22 cellular contexts compared by ENCODE assay signal in genomic region chr1:51592711-51593110, GRCh38. TPM values are rescaled to one million over a fixed set of nuclear protein-coding genes. Genes with fewer than 3 reads are reported as not detected.
DNase-seq lines count a peak whose midpoint lies in the region; ATAC-seq and TF ChIP-seq lines count a peak whose summit lies in the region.
"Had no signal": no experiment of that assay in that cellular context is flagged by ENCODE, and none has a peak within 500 bp of the region (broad histone marks: within the 10 kb centered on the region; RNA-seq: fewer than 3 reads in every experiment).

No MANE protein-coding gene starts in this region.

- no peak overlapping the region for H3K4me3 ChIP-seq in HEK293 (ENCODE audit: low read depth, low read length)
- no peak overlapping the region for H3K4me3 ChIP-seq in mammary epithelial cell (replicated peaks in 1 of 3; ENCODE audit: insufficient read depth in 1 of 3, low read depth in 2 of 3, low read length in 3 of 3)
- no peak overlapping the region for H3K4me3 ChIP-seq in dorsolateral prefrontal cortex
- H3K4me3 ChIP-seq: BLaER1 treated with 17β-estradiol and CSF1 and Interleukin-3, amounts not matched to agents 10 nM and 100 nM; MG63; PC-9; SK-N-MC had no signal

- POLR2A ChIA-PET in HEK293 (lab: Yijun Ruan, JAX), result no interaction called here

- H3K4me1 ChIP-seq in HEK293 (ENCODE audit: control insufficient read depth, insufficient read depth, low read length), result no peaks in the 10 kb centered on the region
- H3K4me1 ChIP-seq in mammary epithelial cell (ENCODE audit: insufficient read depth, low read length), result peaks cover 13% of the 10 kb centered on the region
- H3K4me1 ChIP-seq: BLaER1 treated with 17β-estradiol and CSF1 and Interleukin-3, amounts not matched to agents 10 nM and 100 nM had no signal

- TF ChIP-seq CTCF in HEK293 (tag by site-specific recombination; IDR thresholded peaks at IDR 0.05) (no peak), mammary epithelial cell (conservative IDR thresholded peaks at IDR 0.05 in 1 of 2, IDR thresholded peaks at IDR 0.05 in 1 of 2; ENCODE audit: extremely low read depth in 1 of 2, insufficient read depth in 1 of 2, low read depth in 1 of 2, low read length in 2 of 2) (no peak), dorsolateral prefrontal cortex (IDR thresholded peaks at IDR 0.05 in 54 of 56, conservative IDR thresholded peaks at IDR 0.05 in 2 of 56; ENCODE audit: low read depth in 1 of 56, partially characterized antibody in 56 of 56) (no peak)

- H3K9me3 ChIP-seq in HEK293 (ENCODE audit: control insufficient read depth, insufficient read depth, low read depth, low read length), result no peaks in the 10 kb centered on the region
- no peaks in the 10 kb centered on the region for H3K9me3 ChIP-seq in mammary epithelial cell (replicated peaks; ENCODE audit: insufficient read depth, low read length)
- H3K9me3 ChIP-seq: BLaER1 treated with 17β-estradiol and CSF1 and Interleukin-3, amounts not matched to agents 10 nM and 100 nM; MG63 had no signal

- H3K4me2 ChIP-seq in mammary epithelial cell (ENCODE audit: insufficient read depth, low read depth, low read length), result peak overlapping the region; percentile 52
- H3K4me2 ChIP-seq: BLaER1 treated with 17β-estradiol and CSF1 and Interleukin-3, amounts not matched to agents 10 nM and 100 nM; PC-9 had no signal

- in situ Hi-C loops in mammary epithelial cell (cut with MboI; ENCODE audit: low sequenced_read_pairs in 2 of 2), result no loop called here

- dilution Hi-C loops in mammary epithelial cell (cut with HindIII; ENCODE audit: low sequenced_read_pairs), result no loop called here

- intact Hi-C loops in mammary epithelial cell (cut with micrococcal nuclease), result no loop called here
- intact Hi-C loops in dorsolateral prefrontal cortex (cut with DNase I), result no loop called here

- H3K79me2 ChIP-seq in mammary epithelial cell (ENCODE audit: insufficient read depth, low read length), result no peaks in the 10 kb centered on the region

- BruUV-seq in mammary epithelial cell (replicated peaks; lab: Mats Ljungman, UMichigan), result no TSS peak

- no peak overlapping the region for H3K9ac ChIP-seq in mammary epithelial cell (ENCODE audit: insufficient read depth, low read length)
- H3K9ac ChIP-seq: BLaER1 treated with 17β-estradiol and CSF1 and Interleukin-3, amounts not matched to agents 10 nM and 100 nM had no signal

- no peaks in the 10 kb centered on the region for H4K20me1 ChIP-seq in mammary epithelial cell (ENCODE audit: insufficient read depth, low read length)
- H4K20me1 ChIP-seq: BLaER1 treated with 17β-estradiol and CSF1 and Interleukin-3, amounts not matched to agents 10 nM and 100 nM had no signal

- DNase-seq in NCI-H82 (lab: John Stamatoyannopoulos, UW) (peak; percentile 47), mammary epithelial cell (peak; percentile 77), foreskin melanocyte (peak; percentile 73), dorsolateral prefrontal cortex (no peak), RKO (ENCODE audit: low spot score) (no peak), NCI-H526 treated with DMSO at 0.1 percent for 48 hours (lab: John Stamatoyannopoulos, UW) (no peak)
- DNase-seq: CD8-positive, alpha-beta T cell; DMS79; H7; Karpas-422; MG63; NCI-H1048; NCI-H1436; NCI-H1930; NCI-H446 treated with DMSO at 0.1 percent for 48 hours; NCI-H748 treated with DMSO at 0.1 percent for 48 hours; PC-9 had no signal

- H3K36me3 ChIP-seq in HEK293 (ENCODE audit: control insufficient read depth in 2 of 2, insufficient read depth in 1 of 2, low read length in 2 of 2) (no peaks in the 10 kb centered on the region), mammary epithelial cell (ENCODE audit: insufficient read depth, low read length) (no peaks in the 10 kb centered on the region)
- H3K36me3 ChIP-seq: BLaER1 treated with 17β-estradiol and CSF1 and Interleukin-3, amounts not matched to agents 10 nM and 100 nM; MG63 had no signal

- H3K27me3 ChIP-seq in mammary epithelial cell (ENCODE audit: insufficient read depth, low read length) (no peaks in the 10 kb centered on the region), dorsolateral prefrontal cortex (no peaks in the 10 kb centered on the region)
- H3K27me3 ChIP-seq: BLaER1 treated with 17β-estradiol and CSF1 and Interleukin-3, amounts not matched to agents 10 nM and 100 nM; MG63 had no signal

- no peak for ATAC-seq in HG02571 (IDR thresholded peaks at IDR 0.05; ENCODE audit: unreplicated experiment)
- ATAC-seq: CD8-positive, alpha-beta T cell; Right ventricle myocardium inferior had no signal

- H3K27ac ChIP-seq in HEK293 (ENCODE audit: extremely low read depth, low read depth, low read length) (no peak overlapping the region), mammary epithelial cell (ENCODE audit: insufficient read depth, low read depth, low read length) (peak overlapping the region; percentile 38), dorsolateral prefrontal cortex (no peak overlapping the region)
- H3K27ac ChIP-seq: BLaER1 treated with 17β-estradiol and CSF1 and Interleukin-3, amounts not matched to agents 10 nM and 100 nM; PC-9; SK-N-MC had no signal

- CTCF ChIA-PET in HEK293 (lab: Yijun Ruan, JAX) (no interaction called here), mammary epithelial cell (lab: Charles Lee; ENCODE audit: low non-redundant PET) (no interaction called here)

- H2AFZ ChIP-seq in mammary epithelial cell (ENCODE audit: low read depth, low read length), result peak overlapping the region; percentile 77
- H2AFZ ChIP-seq: PC-9 had no signal

TF ChIP-seq in HEK293, 187 proteins besides CTCF, POLR2A, EP300 and RAD21:
- TF ChIP-seq ZNF391 (tag by site-specific recombination; IDR thresholded peaks at IDR 0.05; ENCODE audit: borderline replicate concordance, low read depth) (no peak), ZBTB48 (tag by site-specific recombination; IDR thresholded peaks at IDR 0.05) (peak; percentile 11; the same call in 1 of the 2 replicates)

RNA-seq across cellular contexts. Expression of gene OSBPL9, which starts 24.2 kb away (rescaled TPM):
- 10 to 100 TPM; 59.0 to 87.5 TPM for total RNA-seq in mammary epithelial cell
- 42.2 TPM for polyA plus RNA-seq in mammary epithelial cell
- polyA minus RNA-seq in mammary epithelial cell, result 129 TPM
- total RNA-seq in dorsolateral prefrontal cortex, result 100 to 1,000 TPM in 1 of 120 experiments, 10 to 100 TPM in 119; 37.0 to 103 (median 54.2) TPM

Comparison
In these comparisons a context has a peak if more than half of its experiments do, and no peak if none do; other contexts are left out.
1. DNase-seq: peak in NCI-H82 (single experiment), mammary epithelial cell (single experiment) and foreskin melanocyte (single experiment); none in dorsolateral prefrontal cortex (0 of 10), RKO (single experiment) and NCI-H526 treated with DMSO at 0.1 percent for 48 hours (single experiment).